1 cellular context compared by ENCODE assay signal in genomic region chrX:41518841-41519220, GRCh38.
TF ChIP-seq lines count a peak whose summit lies in the region.

No MANE protein-coding gene starts in this region.

TF ChIP-seq in IMR-90, 13 proteins besides CTCF, POLR2A, EP300 and RAD21:
- TF ChIP-seq FOS (IDR thresholded peaks at IDR 0.05; ENCODE audit: low read depth, low read length) (no peak), CHD1 (IDR thresholded peaks at IDR 0.05; ENCODE audit: low read depth, low read length) (no peak), MAZ (IDR thresholded peaks at IDR 0.05; ENCODE audit: borderline replicate concordance, low read depth, low read length) (no peak), RFX5 (IDR thresholded peaks at IDR 0.05; ENCODE audit: low read depth, low read length) (no peak), BHLHE40 (IDR thresholded peaks at IDR 0.05; ENCODE audit: low read depth, low read length) (no peak), MAFK (IDR thresholded peaks at IDR 0.05; ENCODE audit: low read depth, low read length) (no peak)
